18 cellular contexts compared by ENCODE assay signal in the genomic region with DNA sequence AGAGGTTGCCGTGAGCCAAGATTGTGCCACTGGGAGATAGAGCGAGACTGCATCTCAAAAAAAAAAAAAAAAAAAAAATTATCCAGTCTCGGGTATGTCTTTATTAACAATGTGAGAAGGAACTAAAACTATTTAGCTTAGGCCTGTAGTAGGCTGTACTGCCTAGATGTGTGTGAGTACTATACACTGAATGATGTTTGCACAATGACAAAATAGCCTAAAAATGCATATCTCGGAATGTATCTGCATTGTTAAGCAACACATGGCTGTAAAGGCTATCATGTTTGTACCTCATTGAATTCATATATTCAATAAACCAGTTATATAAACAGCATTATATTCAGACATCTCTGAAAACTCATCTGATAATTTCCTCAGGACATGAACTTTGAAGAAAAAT.
"Had no signal": no experiment of that assay in that cellular context is flagged by ENCODE, and none has a peak within 500 bp of the region (broad histone marks: within the 10 kb centered on the region; RNA-seq: fewer than 3 reads in every experiment).

No MANE protein-coding gene starts in this region.

- H3K4me3 ChIP-seq: adrenal gland, sigmoid colon, upper lobe of right lung had no signal

- H3K4me1 ChIP-seq: adrenal gland, sigmoid colon, upper lobe of right lung had no signal

- H3K9me3 ChIP-seq: adrenal gland, sigmoid colon, upper lobe of right lung had no signal

- ATAC-seq: activated T-helper 17 cell treated with anti-CD3 and anti-CD28 coated beads, Interleukin-2, amount 50 U/mL, for 72 hours; left lobe of liver; natural killer cell treated with Interleukin-12 subunit alpha and Interleukin-12 subunit beta and Interleukin-15 and Interleukin-18, amount 100 ng/mL, for 72 hours; T-helper 17 cell; upper lobe of right lung had no signal

- H3K27me3 ChIP-seq: adrenal gland, sigmoid colon, upper lobe of right lung had no signal

- H3K36me3 ChIP-seq: adrenal gland, sigmoid colon, upper lobe of right lung had no signal

- DNase-seq: activated CD4-positive, alpha-beta T cell treated with anti-CD3 and anti-CD28 coated beads, Interleukin-2, amount 50 U/mL, for 1 hour; activated CD4-positive, CD25-positive, alpha-beta regulatory T cell; activated naive CD4-positive, alpha-beta T cell treated with anti-CD3 and anti-CD28 coated beads, Interleukin-2, amount 10 ng/mL, durations not matched to agents 7 days and 5 days; activated T-cell treated with anti-CD3 and anti-CD28 coated beads for 4 hours; adrenal gland; cerebellar nuclear complex; foreskin melanocyte; head of caudate nucleus; mesenchymal stem cell; nucleus accumbens; sigmoid colon; stimulated activated CD4-positive, alpha-beta T cell treated with anti-CD3 and anti-CD28 coated beads, Interleukin-4, amount 100 ng/mL, for 1 hour; stimulated activated CD8-positive, alpha-beta memory T cell treated with anti-CD3 and anti-CD28 coated beads, Interleukin-4, amount 100 ng/mL, for 48 hours; T-helper 17 cell; upper lobe of right lung had no signal

- H3K27ac ChIP-seq: adrenal gland, sigmoid colon, upper lobe of right lung had no signal
